Comparison of ENCODE assay signal across 17 cellular contexts in the genomic region with DNA sequence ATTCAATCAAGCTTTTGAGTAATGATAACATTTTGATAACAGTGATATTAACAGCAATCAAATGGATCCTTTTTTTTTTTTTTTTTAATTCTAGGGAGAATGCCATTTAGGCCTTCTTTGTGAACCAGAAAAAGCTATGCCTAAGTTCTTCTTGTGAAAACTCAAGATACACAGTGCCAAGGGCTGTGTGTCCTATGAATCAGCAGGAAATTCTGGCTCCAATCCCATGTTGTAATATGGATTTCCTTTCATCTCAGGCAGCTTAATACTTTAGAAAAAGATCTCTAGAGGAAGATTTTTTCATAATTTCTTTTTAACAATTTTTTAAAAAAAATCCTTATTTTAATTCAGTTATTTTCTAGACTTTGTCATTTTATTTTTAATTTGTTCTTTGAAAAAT.
DNase-seq lines count a peak whose midpoint lies in the region; ATAC-seq and TF ChIP-seq lines count a peak whose summit lies in the region.
"Had no signal": no experiment of that assay in that cellular context is flagged by ENCODE, and none has a peak within 500 bp of the region (broad histone marks: within the 10 kb centered on the region; RNA-seq: fewer than 3 reads in every experiment).

No MANE protein-coding gene starts in this region.

- H3K27me3 ChIP-seq in brain microvascular endothelial cell (replicated peaks): no peaks in the 10 kb centered on the region
- H3K27me3 ChIP-seq: ascending aorta, right atrium auricular region, suprapubic skin had no signal

- H3K4me3 ChIP-seq in brain microvascular endothelial cell (ENCODE audit: low read depth, low read length) (no peak overlapping the region), foreskin fibroblast (ENCODE audit: low read depth in 1 of 2, low read length in 2 of 2) (no peak overlapping the region)
- H3K4me3 ChIP-seq: ascending aorta, right atrium auricular region, suprapubic skin had no signal

- no peak overlapping the region for H3K27ac ChIP-seq in brain microvascular endothelial cell
- H3K27ac ChIP-seq: ascending aorta, right atrium auricular region, suprapubic skin had no signal

- DNase-seq in LoVo (ENCODE audit: low spot score): peak; percentile 32
- DNase-seq in brain microvascular endothelial cell: peak; percentile 43
- peak; percentile 46 to 60 for DNase-seq in foreskin fibroblast
- DNase-seq in GM10248 (ENCODE audit: extremely low spot score): no peak
- DNase-seq in NCI-H1417 treated with DMSO at 0.1 percent for 48 hours (lab: John Stamatoyannopoulos, UW): no peak
- no peak for DNase-seq in T1000 (lab: John Stamatoyannopoulos, UW)
- DNase-seq: activated CD4-positive, CD25-positive, alpha-beta regulatory T cell treated with anti-CD3 and anti-CD28 coated beads, Interleukin-2, amount 50 U/mL, for 72 hours; activated gamma-delta T cell treated with Interleukin-2 at 50 U/mL for 16 hours; DND-41; mesenchymal stem cell; stimulated activated CD4-positive, alpha-beta T cell treated with anti-CD3 and anti-CD28 coated beads, Interleukin-1b, Interleukin-23, amount 100 ng/mL, for 48 hours; T-helper 2 cell had no signal

- POLR2A ChIA-PET in GM10248 (lab: Yijun Ruan, JAX): no interaction called here

- CTCF ChIA-PET in GM10248 (lab: Yijun Ruan, JAX): interaction anchor here (0.8 to 3.6 kb wide), 5 partner anchors 9 to 242 kb away, joined by 3 to 24 read pairs (median 4); no protein-coding TSS in a partner anchor

- no peak for TF ChIP-seq CTCF in brain microvascular endothelial cell (IDR thresholded peaks at IDR 0.05; ENCODE audit: low read depth, low read length, missing control alignments)
- TF ChIP-seq CTCF in foreskin fibroblast (IDR thresholded peaks at IDR 0.05; ENCODE audit: low read depth, low read length): no peak
- no peak for TF ChIP-seq CTCF in GM10248 (IDR thresholded peaks at IDR 0.05; ENCODE audit: control extremely low read depth, extremely low read depth, low read depth, missing control alignments)

- no peak for ATAC-seq in GM21619 (IDR thresholded peaks at IDR 0.05; ENCODE audit: unreplicated experiment)
- ATAC-seq: natural killer cell treated with Interleukin-12 subunit alpha and Interleukin-12 subunit beta and Interleukin-15 and Interleukin-18, amount 100 ng/mL, for 72 hours had no signal

- in situ Hi-C loops in brain microvascular endothelial cell (cut with HindIII; ENCODE audit: low pct_ligation_motif_present, low sequenced_read_pairs): no loop called here

- no peaks in the 10 kb centered on the region for H3K36me3 ChIP-seq in brain microvascular endothelial cell (replicated peaks)
- H3K36me3 ChIP-seq: ascending aorta, right atrium auricular region, suprapubic skin had no signal

Comparison
In these comparisons a context has a peak if more than half of its experiments do, and no peak if none do; other contexts are left out.
1. DNase-seq: peak in LoVo (single experiment), brain microvascular endothelial cell (single experiment) and foreskin fibroblast (2 of 2); none in GM10248 (single experiment), NCI-H1417 treated with DMSO at 0.1 percent for 48 hours (single experiment) and T1000 (single experiment).